ENCODE assay signal across 8 cellular contexts in genomic region chr1:41918450-41919043, GRCh38. TPM values are rescaled to one million over a fixed set of nuclear protein-coding genes. Genes with fewer than 3 reads are reported as not detected.
DNase-seq lines count a peak whose midpoint lies in the region; ATAC-seq and TF ChIP-seq lines count a peak whose summit lies in the region.

HIVEP3 (minus strand) TSS chr1:41918922.

- ATAC-seq in left cardiac atrium (peak; percentile 33 to 39), GM18519 (IDR thresholded peaks at IDR 0.05; ENCODE audit: low FRiP score, unreplicated experiment) (no peak)

- peaks cover 72% of the 10 kb centered on the region for H3K4me1 Mint-ChIP-seq in activated naive CD8-positive, alpha-beta T cell (ENCODE audit: low read depth)

- intact Hi-C loops in left cardiac atrium (cut with DNase I) (no loop called here), posterior cingulate gyrus (cut with DNase I) (loop anchor here (10.0 kb wide), 1 partner anchor 116 kb away; no protein-coding TSS in a partner anchor)

- peak; percentile 33 for DNase-seq in EH (ENCODE audit: low read depth)
- peak; percentile 100 for DNase-seq in NCI-H2029 treated with DMSO at 0.1 percent for 48 hours (lab: John Stamatoyannopoulos, UW)
- DNase-seq in left cardiac atrium: no peak
- DNase-seq in posterior cingulate gyrus: peak in 9 of 10 donors; percentile 36 to 91 (median 53)
- no peak for DNase-seq in NOMO-1 treated with dmso at 0.1 percent for 144 hours (lab: John Stamatoyannopoulos, UW; ENCODE audit: unreplicated experiment)
- DNase-seq in erythroblast (lab: John Stamatoyannopoulos, UW): no peak

- H3K9me3 Mint-ChIP-seq in activated naive CD8-positive, alpha-beta T cell (ENCODE audit: low read depth): no peaks in the 10 kb centered on the region

- no peak for TF ChIP-seq POLR2A in erythroblast (IDR thresholded peaks at IDR 0.05; ENCODE audit: low read length)

- no peaks in the 10 kb centered on the region for H3K27me3 Mint-ChIP-seq in activated naive CD8-positive, alpha-beta T cell

- no peaks in the 10 kb centered on the region for H3K36me3 Mint-ChIP-seq in activated naive CD8-positive, alpha-beta T cell

- peak within 1 kb of the TSS; percentile 94 for H3K27ac Mint-ChIP-seq in activated naive CD8-positive, alpha-beta T cell

- H3K4me3 Mint-ChIP-seq in activated naive CD8-positive, alpha-beta T cell: peak within 1 kb of the TSS; percentile 91

RNA-seq across cellular contexts. Expression of gene HIVEP3, which starts in this region (rescaled TPM):
- total RNA-seq in left cardiac atrium: 1 to 10 TPM; 6.6 to 7.2 TPM

Comparison
In these comparisons a context has a peak if more than half of its experiments do, and no peak if none do; other contexts are left out.
1. DNase-seq: peak in EH (single experiment), NCI-H2029 treated with DMSO at 0.1 percent for 48 hours (single experiment) and posterior cingulate gyrus (9 of 10); none in left cardiac atrium (single experiment), NOMO-1 treated with dmso at 0.1 percent for 144 hours (single experiment) and erythroblast (0 of 2).